ENCODE assay signal across 8 cellular contexts in genomic region chr21:37563641-37564340, GRCh38.
DNase-seq lines count a peak whose midpoint lies in the region; ATAC-seq, FAIRE-seq and TF ChIP-seq lines count a peak whose summit lies in the region.

No MANE protein-coding gene starts in this region.

- peaks cover 15% of the 10 kb centered on the region for H3K27me3 Mint-ChIP-seq in endodermal cell (ENCODE audit: insufficient read depth)

- 35 to 40% methylated on average over 51 to 67 of the region's 67 CpGs for WGBS in endodermal cell (ENCODE audit: insufficient coverage in 1 of 2, insufficient read length in 1 of 2), 2 experiments

- H3K9ac ChIP-seq in endodermal cell (ENCODE audit: extremely low read depth, low read length, poor library complexity, severe bottlenecking): peak overlapping the region; percentile 55

- peak; percentile 87 for ATAC-seq in GM21381 (IDR thresholded peaks at IDR 0.05; ENCODE audit: unreplicated experiment)

- H3K9me3 Mint-ChIP-seq in endodermal cell: peaks cover 18% of the 10 kb centered on the region

- no peaks in the 10 kb centered on the region for H3K36me3 Mint-ChIP-seq in endodermal cell (ENCODE audit: low read depth)

- FAIRE-seq in HTR-8/SVneo (lab: Jason Lieb, UNC): peak; percentile 94

- DNase-seq in D341Med (ENCODE audit: low spot score): peak; percentile 98
- DNase-seq in HTR-8/SVneo (ENCODE audit: insufficient read length, low spot score): peak; percentile 92
- DNase-seq in NK-92 treated with Interleukin-12 subunit alpha and Interleukin-12 subunit beta, amount 100 ng/mL, for 24 hours (lab: John Stamatoyannopoulos, UW): peak; percentile 95
- DNase-seq in activated CD8-positive, alpha-beta memory T cell treated with anti-CD3 and anti-CD28 coated beads, Interleukin-2, amount 50 U/mL, for 24 hours (ENCODE audit: extremely low read depth): peak; percentile 76
- DNase-seq in endodermal cell: peak; percentile 91
- peak; percentile 95 for DNase-seq in midbrain (lab: John Stamatoyannopoulos, UW)
- DNase-seq in stimulated activated CD8-positive, alpha-beta memory T cell treated with anti-CD3 and anti-CD28 coated beads, Interleukin-2, amount 100 ng/mL, for 48 hours (ENCODE audit: low read depth in 2 of 2): peak; percentile 87 to 91

- peaks cover 14% of the 10 kb centered on the region for H3K4me1 Mint-ChIP-seq in endodermal cell

- H3K36me3 ChIP-seq in endodermal cell (ENCODE audit: control insufficient read depth, insufficient read depth, low read length): no peaks in the 10 kb centered on the region

- H3K27ac ChIP-seq in endodermal cell (ENCODE audit: low read depth, low read length): peak overlapping the region; percentile 77

- peak overlapping the region; percentile 75 for H3K4me3 ChIP-seq in endodermal cell (ENCODE audit: low read length)

- peak overlapping the region; percentile 84 for H3K27ac Mint-ChIP-seq in endodermal cell

- no peaks in the 10 kb centered on the region for H3K27me3 ChIP-seq in endodermal cell (ENCODE audit: control insufficient read depth, insufficient read depth, low read length, poor library complexity, severe bottlenecking)

- peak overlapping the region; percentile 65 for H3K4me3 Mint-ChIP-seq in endodermal cell

- peak; percentile 48 for TF ChIP-seq CTCF in endodermal cell (conservative IDR thresholded peaks at IDR 0.05)

- H3K9me3 ChIP-seq in endodermal cell (ENCODE audit: control insufficient read depth, low read length): peaks cover 3% of the 10 kb centered on the region

- no peaks in the 10 kb centered on the region for H3K4me1 ChIP-seq in endodermal cell (ENCODE audit: control insufficient read depth, insufficient read depth, low read length)

Comparison
In these comparisons a context has a peak if more than half of its experiments do, and no peak if none do; other contexts are left out.
1. Peak in every context shown above with its lines: DNase-seq, ATAC-seq, H3K4me3 ChIP-seq and H3K27ac ChIP-seq.